In the genomic region with DNA sequence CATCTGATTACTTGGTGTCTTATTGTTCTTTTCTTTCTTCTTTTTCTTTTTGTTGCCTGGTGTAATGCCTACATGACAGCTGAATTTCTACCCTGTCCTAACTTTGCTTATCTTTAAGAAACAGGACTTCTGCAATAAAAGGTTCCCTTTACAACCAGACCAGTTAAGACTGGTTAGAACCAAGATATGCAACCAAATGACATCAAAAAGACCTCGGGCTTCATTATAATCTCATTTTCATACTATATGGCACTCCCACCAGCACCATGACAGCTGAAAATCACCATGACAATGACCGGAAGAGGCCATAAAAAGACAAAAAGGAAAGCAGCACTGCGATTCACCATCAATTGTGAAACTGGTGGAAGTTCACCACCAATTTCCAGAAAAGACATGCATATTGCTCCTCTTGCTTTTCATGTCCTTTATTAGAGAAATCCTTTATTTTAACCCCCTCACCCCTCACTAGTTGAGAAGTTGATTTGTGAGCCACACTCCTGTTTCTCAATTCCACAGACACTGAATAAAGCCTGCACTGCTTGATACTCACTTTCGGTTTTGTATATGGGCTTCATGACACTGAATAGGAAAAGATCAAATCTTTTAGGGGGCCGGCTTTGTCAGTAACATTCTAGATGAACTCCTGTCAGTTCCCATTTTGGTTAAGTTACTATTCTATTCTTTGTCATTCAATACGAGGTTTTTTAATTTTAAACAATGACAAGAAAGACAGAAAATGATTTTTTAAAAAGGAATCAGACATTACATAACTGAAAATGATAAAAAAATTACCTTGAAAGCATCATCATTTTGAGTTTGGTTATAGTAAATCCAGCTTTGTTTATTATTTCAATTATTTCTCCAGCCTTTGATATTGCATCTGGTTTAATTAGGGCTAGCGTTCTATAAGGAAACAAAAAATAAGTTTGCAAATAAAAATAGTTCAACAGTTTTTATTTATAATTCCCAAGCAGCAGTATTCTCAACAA, we compare ENCODE assay signal across 10 cellular contexts. TPM values are rescaled to one million over a fixed set of nuclear protein-coding genes. Genes with fewer than 3 reads are reported as not detected.
A peak's percentile ranks its signal among the peaks of the same experiment; 100 is the strongest.
DNase-seq lines count a peak whose midpoint lies in the region; ATAC-seq lines count a peak whose summit lies in the region.
"Had no signal": no experiment of that assay in that cellular context is flagged by ENCODE, and none has a peak within 500 bp of the region (broad histone marks: within the 10 kb centered on the region; RNA-seq: fewer than 3 reads in every experiment).

No MANE protein-coding gene starts in this region.

- H2BK15ac ChIP-seq in mesenchymal stem cell (ENCODE audit: low read depth, poor library complexity, severe bottlenecking): no peak overlapping the region

- ATAC-seq in GM19025 (IDR thresholded peaks at IDR 0.05; ENCODE audit: low read depth, unreplicated experiment) (peak; percentile 49), HG03139 (IDR thresholded peaks at IDR 0.05; ENCODE audit: unreplicated experiment) (peak; percentile 60)
- no peak for ATAC-seq in activated naive CD8-positive, alpha-beta T cell treated with anti-CD3 and anti-CD28 coated beads, Interleukin-2, amount 50 U/mL, for 24 hours

- H3K4ac ChIP-seq in mesenchymal stem cell (ENCODE audit: low read depth in 1 of 2, low read length in 2 of 2): no peak overlapping the region

- no peak overlapping the region for H2BK120ac ChIP-seq in mesenchymal stem cell (ENCODE audit: low read depth, low read length)

- H3K18ac ChIP-seq in mesenchymal stem cell (ENCODE audit: low read depth in 1 of 2, low read length in 2 of 2): no peak overlapping the region

- DNase-seq in AML-193 (lab: John Stamatoyannopoulos, UW) (peak; percentile 59 to 71), DMS79 (lab: John Stamatoyannopoulos, UW) (no peak), mesenchymal stem cell (no peak), NCI-H146 treated with DMSO at 0.1 percent for 48 hours (lab: John Stamatoyannopoulos, UW; ENCODE audit: unreplicated experiment) (no peak), T-helper 9 cell (no peak)
- DNase-seq in activated naive CD8-positive, alpha-beta T cell treated with anti-CD3 and anti-CD28 coated beads, Interleukin-2, amount 50 U/mL, for 24 hours: no peak
- DNase-seq: mammary epithelial cell, NCI-H1694 treated with DMSO at 0.1 percent for 48 hours had no signal

- H3K9me3 ChIP-seq in mesenchymal stem cell (ENCODE audit: control insufficient read depth, low read length): no peaks in the 10 kb centered on the region

- no peak overlapping the region for H3K9ac ChIP-seq in mesenchymal stem cell (ENCODE audit: low read length)

- H3K4me3 ChIP-seq in mesenchymal stem cell (ENCODE audit: insufficient read depth in 1 of 2, low read depth in 1 of 2, low read length in 2 of 2): no peak overlapping the region

- peak overlapping the region; percentile 23 for H3K27ac Mint-ChIP-seq in activated naive CD8-positive, alpha-beta T cell treated with anti-CD3 and anti-CD28 coated beads, Interleukin-2, amount 50 U/mL, for 24 hours

- no peak overlapping the region for H4K91ac ChIP-seq in mesenchymal stem cell (ENCODE audit: low read length)

- no peak overlapping the region for H2AK5ac ChIP-seq in mesenchymal stem cell (ENCODE audit: low read length, severe bottlenecking)

- no peak overlapping the region for H2BK5ac ChIP-seq in mesenchymal stem cell (ENCODE audit: low read depth, low read length, poor library complexity, severe bottlenecking)

- no peak overlapping the region for H3K4me2 ChIP-seq in mesenchymal stem cell (ENCODE audit: low read length, poor library complexity, severe bottlenecking)

- H3K4me3 Mint-ChIP-seq in activated naive CD8-positive, alpha-beta T cell treated with anti-CD3 and anti-CD28 coated beads, Interleukin-2, amount 50 U/mL, for 24 hours: peak overlapping the region; percentile 53

- H3K79me1 ChIP-seq in mesenchymal stem cell (replicated peaks; ENCODE audit: low read length, poor library complexity, severe bottlenecking): peaks cover 3% of the 10 kb centered on the region

- H3K27ac ChIP-seq in mesenchymal stem cell (ENCODE audit: low read length, poor library complexity, severe bottlenecking): no peak overlapping the region

- H3K36me3 Mint-ChIP-seq in activated naive CD8-positive, alpha-beta T cell treated with anti-CD3 and anti-CD28 coated beads, Interleukin-2, amount 50 U/mL, for 24 hours (ENCODE audit: low read depth): peaks cover 11% of the 10 kb centered on the region

- H3K27me3 Mint-ChIP-seq in activated naive CD8-positive, alpha-beta T cell treated with anti-CD3 and anti-CD28 coated beads, Interleukin-2, amount 50 U/mL, for 24 hours: no peaks in the 10 kb centered on the region

- H3K4me1 Mint-ChIP-seq in activated naive CD8-positive, alpha-beta T cell treated with anti-CD3 and anti-CD28 coated beads, Interleukin-2, amount 50 U/mL, for 24 hours: peaks cover 17% of the 10 kb centered on the region

- WGBS in mesenchymal stem cell: 84% methylated on average over 4 of the region's 7 CpGs

- H4K8ac ChIP-seq in mesenchymal stem cell (ENCODE audit: low read length): no peak overlapping the region

- no peaks in the 10 kb centered on the region for H3K9me3 Mint-ChIP-seq in activated naive CD8-positive, alpha-beta T cell treated with anti-CD3 and anti-CD28 coated beads, Interleukin-2, amount 50 U/mL, for 24 hours

- H2AFZ ChIP-seq in mesenchymal stem cell (ENCODE audit: low read depth, low read length): no peak overlapping the region

- H3K23ac ChIP-seq in mesenchymal stem cell (ENCODE audit: low read length in 2 of 2): no peak overlapping the region

- no peaks in the 10 kb centered on the region for H3K27me3 ChIP-seq in mesenchymal stem cell (ENCODE audit: control insufficient read depth in 1 of 2, insufficient read depth in 1 of 2, low read length in 2 of 2)

- no peak overlapping the region for H2BK12ac ChIP-seq in mesenchymal stem cell (ENCODE audit: low read length in 2 of 2)

- H3K14ac ChIP-seq in mesenchymal stem cell (ENCODE audit: low read length in 2 of 2): no peak overlapping the region

- peaks cover 2% of the 10 kb centered on the region for H3K4me1 ChIP-seq in mesenchymal stem cell (ENCODE audit: control insufficient read depth, insufficient read depth, low read depth, low read length)

- peaks cover 0 to 12% of the 10 kb centered on the region in 2 experiments for H3K36me3 ChIP-seq in mesenchymal stem cell (ENCODE audit: control insufficient read depth in 1 of 2, insufficient read depth in 2 of 2, low read depth in 1 of 2, low read length in 2 of 2)

RNA-seq across cellular contexts. Expression of a gene that starts 58.1 kb away (rescaled TPM):
- 65.9 TPM for polyA plus RNA-seq in mesenchymal stem cell (2013, experiment 1 of 2)
- 65.5 TPM for polyA plus RNA-seq in mesenchymal stem cell (2013, experiment 2 of 2)

RNA-seq across cellular contexts. Expression of a gene that starts 58.5 kb away (rescaled TPM):
- 19.7 TPM for polyA plus RNA-seq in mesenchymal stem cell (2013, experiment 1 of 2)
- 19.7 TPM for polyA plus RNA-seq in mesenchymal stem cell (2013, experiment 2 of 2)

Comparison
In these comparisons a context has a peak if more than half of its experiments do, and no peak if none do; other contexts are left out.
1. DNase-seq: peak in AML-193 (2 of 2); none in activated naive CD8-positive, alpha-beta T cell treated with anti-CD3 and anti-CD28 coated beads, Interleukin-2, amount 50 U/mL, for 24 hours (single experiment), DMS79 (single experiment), mesenchymal stem cell (single experiment), NCI-H146 treated with DMSO at 0.1 percent for 48 hours (single experiment) and T-helper 9 cell (single experiment).